ENCODE assay signal across 28 cellular contexts in genomic region chr11:110761131-110761530, GRCh38. TPM values are rescaled to one million over a fixed set of nuclear protein-coding genes. Genes with fewer than 3 reads are reported as not detected.
"Had no signal": no experiment of that assay in that cellular context is flagged by ENCODE, and none has a peak within 500 bp of the region (broad histone marks: within the 10 kb centered on the region; RNA-seq: fewer than 3 reads in every experiment).

No MANE protein-coding gene starts in this region.

- H3K27me3 ChIP-seq: colonic mucosa, esophagus muscularis mucosa, esophagus squamous epithelium, gastrocnemius medialis, gastroesophageal sphincter, heart left ventricle, heart right ventricle, hepatocyte had no signal

- H2AFZ ChIP-seq: hepatocyte had no signal

- H3K4me1 ChIP-seq: colonic mucosa, foreskin keratinocyte, gastrocnemius medialis had no signal

- H3K36me3 ChIP-seq: colonic mucosa, esophagus muscularis mucosa, esophagus squamous epithelium, gastrocnemius medialis, gastroesophageal sphincter, heart left ventricle, heart right ventricle had no signal

- FAIRE-seq: endometrium, endothelial cell of umbilical vein, frontal cortex had no signal

- H3K4me2 ChIP-seq: hepatocyte had no signal

- H3K4me3 ChIP-seq: colonic mucosa, coronary artery, dorsolateral prefrontal cortex, esophagus muscularis mucosa, esophagus squamous epithelium, gastrocnemius medialis, gastroesophageal sphincter, heart left ventricle, heart right ventricle, hepatocyte had no signal

- DNase-seq: colonic mucosa; cortex of kidney; dermis blood vessel endothelial cell; dorsolateral prefrontal cortex; effector CD4-positive, alpha-beta T cell; effector CD8-positive, alpha-beta T cell; effector memory CD4-positive, alpha-beta T cell; effector memory CD8-positive, alpha-beta T cell; endodermal cell; erythroblast; esophagus squamous epithelium; foreskin fibroblast; foreskin keratinocyte; foreskin melanocyte; gastrocnemius medialis; glutamatergic neuron; head of caudate nucleus; heart left ventricle; heart right ventricle had no signal

- H3K79me2 ChIP-seq: hepatocyte had no signal

- H3K9me3 ChIP-seq: colonic mucosa, esophagus muscularis mucosa, esophagus squamous epithelium, gastrocnemius medialis, gastroesophageal sphincter, heart left ventricle, heart right ventricle had no signal

- H3K27ac ChIP-seq: colonic mucosa, coronary artery, dorsolateral prefrontal cortex, epithelial cell of prostate, esophagus muscularis mucosa, esophagus squamous epithelium, foreskin keratinocyte, gastrocnemius medialis, gastroesophageal sphincter, heart left ventricle, heart right ventricle had no signal

- ATAC-seq: effector memory CD8-positive, alpha-beta T cell; esophagus mucosa; foreskin keratinocyte; gastrocnemius medialis; gastroesophageal sphincter; heart left ventricle; heart right ventricle had no signal

RNA-seq across cellular contexts. Expression of gene ARHGAP20, which starts 48.9 kb away (rescaled TPM):
- total RNA-seq: foreskin keratinocyte had no signal
- polyA plus RNA-seq: foreskin keratinocyte had no signal
